Comparison of ENCODE assay signal across 14 cellular contexts in the genomic region with DNA sequence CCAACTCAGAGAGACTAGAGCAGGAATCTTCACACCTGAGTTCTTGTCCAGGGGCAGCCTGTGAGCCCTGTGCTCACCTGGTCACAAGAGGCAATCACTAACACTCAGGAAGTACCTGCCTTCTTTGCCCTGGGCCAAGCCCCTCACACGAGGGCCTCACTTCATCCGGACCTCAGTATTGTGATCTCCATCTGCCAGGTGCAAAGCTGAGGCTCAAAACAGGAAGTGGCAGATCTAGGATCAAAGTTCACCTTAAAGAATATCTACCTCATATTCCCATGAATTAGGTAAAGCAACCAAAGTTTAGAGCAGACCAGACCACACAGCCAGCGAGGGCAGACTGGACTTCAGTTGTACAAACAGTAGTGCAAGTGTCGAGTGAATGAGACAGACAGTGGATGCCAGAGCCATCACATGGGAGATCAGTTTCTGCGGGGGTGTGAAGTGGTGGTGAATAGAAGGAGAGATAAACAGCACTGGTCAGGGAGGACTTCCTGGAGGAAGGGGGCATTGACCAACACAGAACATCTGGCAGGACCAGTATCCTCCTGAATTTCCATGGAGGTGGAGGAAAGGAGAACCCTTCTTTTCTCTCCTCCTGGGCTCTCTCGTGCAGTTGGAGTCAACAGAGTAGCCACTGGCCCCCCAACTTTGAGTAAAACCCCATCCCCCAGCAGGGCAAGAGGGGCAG.
A peak's percentile ranks its signal among the peaks of the same experiment; 100 is the strongest.
DNase-seq lines count a peak whose midpoint lies in the region; ATAC-seq, FAIRE-seq and TF ChIP-seq lines count a peak whose summit lies in the region.
"Had no signal": no experiment of that assay in that cellular context is flagged by ENCODE, and none has a peak within 500 bp of the region (broad histone marks: within the 10 kb centered on the region; RNA-seq: fewer than 3 reads in every experiment).

No MANE protein-coding gene starts in this region.

- H3K9me3 ChIP-seq in OCI-LY7 (ENCODE audit: low read length) (no peaks in the 10 kb centered on the region), small intestine (ENCODE audit: control insufficient read depth, low read depth) (no peaks in the 10 kb centered on the region)

- H3K27me3 Mint-ChIP-seq in endothelial cell (ENCODE audit: unreplicated experiment) = peaks cover 3% of the 10 kb centered on the region

- no peak for TF ChIP-seq CTCF in OCI-LY7 (conservative IDR thresholded peaks at IDR 0.05; ENCODE audit: low read length)
- TF ChIP-seq CTCF in endothelial cell (IDR thresholded peaks at IDR 0.05; ENCODE audit: unreplicated experiment) = no peak

- H3K4me1 Mint-ChIP-seq in endothelial cell (ENCODE audit: unreplicated experiment) = no peaks in the 10 kb centered on the region
- H3K4me1 Mint-ChIP-seq: B cell had no signal

- no peak overlapping the region for H3K27ac ChIP-seq in OCI-LY7 (ENCODE audit: low read depth, low read length, poor library complexity, severe bottlenecking)
- no peak overlapping the region for H3K27ac ChIP-seq in small intestine (ENCODE audit: low read depth in 1 of 2, low read length in 1 of 2)

- CTCF ChIA-PET in OCI-LY7 (lab: Charles Lee; ENCODE audit: unreplicated experiment) = no interaction called here

- H3K4me2 ChIP-seq in OCI-LY7 (ENCODE audit: low read length) = no peak overlapping the region

- no peak overlapping the region for H2AFZ ChIP-seq in OCI-LY7 (ENCODE audit: low read length)

- no peak overlapping the region for H3K4me3 ChIP-seq in OCI-LY7 (ENCODE audit: low read depth, low read length, poor library complexity, severe bottlenecking)
- no peak overlapping the region for H3K4me3 ChIP-seq in small intestine (ENCODE audit: low read depth in 1 of 2, low read length in 2 of 2)

- H3K36me3 Mint-ChIP-seq in endothelial cell (ENCODE audit: low read depth, unreplicated experiment) = no peaks in the 10 kb centered on the region

- H3K27ac Mint-ChIP-seq in endothelial cell (ENCODE audit: unreplicated experiment) = no peak overlapping the region
- H3K27ac Mint-ChIP-seq: B cell; CD4-positive, alpha-beta T cell had no signal

- H3K27me3 ChIP-seq in small intestine (ENCODE audit: control insufficient read depth in 2 of 2, insufficient read depth in 2 of 2, low read length in 2 of 2) = peaks cover 0 to 5% of the 10 kb centered on the region in 2 donors

- H3K4me1 ChIP-seq in OCI-LY7 (ENCODE audit: insufficient read depth, low read length, poor library complexity, severe bottlenecking) (peaks cover 3% of the 10 kb centered on the region), small intestine (ENCODE audit: control insufficient read depth in 2 of 2, insufficient read depth in 1 of 2, low read depth in 1 of 2, low read length in 1 of 2) (no peaks in the 10 kb centered on the region)

- no peaks in the 10 kb centered on the region for H3K9me3 Mint-ChIP-seq in endothelial cell (ENCODE audit: unreplicated experiment)
- H3K9me3 Mint-ChIP-seq: CD4-positive, alpha-beta T cell had no signal

- peak; percentile 77 for DNase-seq in COLO668 (lab: John Stamatoyannopoulos, UW; ENCODE audit: unreplicated experiment)
- peak; percentile 11 for DNase-seq in OCI-LY7 (ENCODE audit: low spot score)
- DNase-seq in left colon = no peak
- peak; percentile 29 for DNase-seq in small intestine
- DNase-seq in activated CD4-positive, alpha-beta T cell treated with anti-CD3 and anti-CD28 coated beads for 4 hours = no peak
- DNase-seq in retina = no peak
- no peak for DNase-seq in endothelial cell (ENCODE audit: low spot score)
- DNase-seq: C1 segment of cervical spinal cord; CD4-positive, alpha-beta T cell; DND-41; GDM1 had no signal

- FAIRE-seq in small intestine (lab: Jason Lieb, UNC) = no peak
- FAIRE-seq: H54, HTR-8/SVneo had no signal

- H4K20me1 ChIP-seq in OCI-LY7 (ENCODE audit: insufficient read depth, low read length) = no peaks in the 10 kb centered on the region

- POLR2A ChIA-PET in OCI-LY7 (lab: Charles Lee) = no interaction called here

- H3K79me2 ChIP-seq in OCI-LY7 (ENCODE audit: insufficient read depth, low read depth, low read length) = no peaks in the 10 kb centered on the region

- no peaks in the 10 kb centered on the region for H3K9me2 ChIP-seq in OCI-LY7 (ENCODE audit: insufficient read depth, low read length)

- H3K4me3 Mint-ChIP-seq in endothelial cell (ENCODE audit: unreplicated experiment) = no peak overlapping the region
- H3K4me3 Mint-ChIP-seq: B cell; CD4-positive, alpha-beta T cell had no signal

- 45 to 55% (median 53%) methylated on average over 6 of the region's 6 CpGs for WGBS in small intestine, 3 donors

- H3K36me3 ChIP-seq in OCI-LY7 (ENCODE audit: insufficient read depth, low read length) (no peaks in the 10 kb centered on the region), small intestine (ENCODE audit: control insufficient read depth in 2 of 2, insufficient read depth in 2 of 2, low read length in 2 of 2) (no peaks in the 10 kb centered on the region)

- intact Hi-C loops in OCI-LY7 (cut with micrococcal nuclease; ENCODE audit: unreplicated experiment) = no loop called here
- intact Hi-C loops in left colon (cut with DNase I, micrococcal nuclease) = no loop called here

- ATAC-seq in left colon = peak; percentile 50

- no TSS peak for BruUV-seq in OCI-LY7 (replicated peaks; lab: Mats Ljungman, UMichigan)

Comparison
In these comparisons a context has a peak if more than half of its experiments do, and no peak if none do; other contexts are left out.
1. DNase-seq: peak in COLO668 (single experiment), OCI-LY7 (single experiment) and small intestine (single experiment); none in left colon (0 of 2), activated CD4-positive, alpha-beta T cell treated with anti-CD3 and anti-CD28 coated beads for 4 hours (0 of 2), retina (single experiment) and endothelial cell (single experiment).